Comparison of ENCODE assay signal across 25 cellular contexts in genomic region chr10:102306006-102306405, GRCh38.
A peak's percentile ranks its signal among the peaks of the same experiment; 100 is the strongest.
DNase-seq lines count a peak whose midpoint lies in the region; ATAC-seq and TF ChIP-seq lines count a peak whose summit lies in the region.
"Had no signal": no experiment of that assay in that cellular context is flagged by ENCODE, and none has a peak within 500 bp of the region (broad histone marks: within the 10 kb centered on the region; RNA-seq: fewer than 3 reads in every experiment).

No MANE protein-coding gene starts in this region.

- no peak overlapping the region for H3K4me3 ChIP-seq in gastrocnemius medialis
- H3K4me3 ChIP-seq: BLaER1, GM12878 had no signal

- H3K27me3 Mint-ChIP-seq in chondrocyte (ENCODE audit: low read depth): no peaks in the 10 kb centered on the region
- H3K27me3 Mint-ChIP-seq: CD4-positive, alpha-beta memory T cell; CD4-positive, CD25-positive, alpha-beta regulatory T cell; CD8-positive, alpha-beta memory T cell had no signal

- in situ Hi-C loops in gastrocnemius medialis (cut with MboI; ENCODE audit: low sequenced_read_pairs in 4 of 4): no loop called here

- TF ChIP-seq CTCF in gastrocnemius medialis (IDR thresholded peaks at IDR 0.05 in 4 of 5, conservative IDR thresholded peaks at IDR 0.05 in 1 of 5): no peak
- no peak for TF ChIP-seq CTCF in chondrocyte (IDR thresholded peaks at IDR 0.05)

- no peak overlapping the region for H3K27ac Mint-ChIP-seq in chondrocyte (ENCODE audit: unreplicated experiment)
- H3K27ac Mint-ChIP-seq: CD14-positive monocyte; CD4-positive, CD25-positive, alpha-beta regulatory T cell had no signal

- H3K4me3 Mint-ChIP-seq in chondrocyte (ENCODE audit: unreplicated experiment): no peak overlapping the region
- H3K4me3 Mint-ChIP-seq: CD14-positive monocyte; CD4-positive, alpha-beta memory T cell; CD4-positive, CD25-positive, alpha-beta regulatory T cell; CD8-positive, alpha-beta memory T cell had no signal

- TF ChIP-seq POLR2A in gastrocnemius medialis (IDR thresholded peaks at IDR 0.05): no peak

- H3K9me3 Mint-ChIP-seq in chondrocyte (ENCODE audit: low read depth): no peaks in the 10 kb centered on the region
- H3K9me3 Mint-ChIP-seq: CD8-positive, alpha-beta memory T cell had no signal

- no peaks in the 10 kb centered on the region for H3K9me3 ChIP-seq in gastrocnemius medialis
- H3K9me3 ChIP-seq: BE2C had no signal

- ATAC-seq in gastrocnemius medialis: no peak
- no peak for ATAC-seq in HG02763 (IDR thresholded peaks at IDR 0.05; ENCODE audit: unreplicated experiment)
- ATAC-seq in HG03175 (IDR thresholded peaks at IDR 0.05; ENCODE audit: unreplicated experiment): no peak
- ATAC-seq: GM12878 had no signal

- peak overlapping the region; percentile 31 to 65 (median 58) for H3K27ac ChIP-seq in gastrocnemius medialis
- H3K27ac ChIP-seq: BLaER1 had no signal

- H3K27me3 ChIP-seq in gastrocnemius medialis: no peaks in the 10 kb centered on the region
- H3K27me3 ChIP-seq: BE2C, BLaER1 had no signal

- H3K36me3 Mint-ChIP-seq in chondrocyte (ENCODE audit: low read depth): peaks cover 3% of the 10 kb centered on the region

- H3K36me3 ChIP-seq in gastrocnemius medialis: no peaks in the 10 kb centered on the region
- H3K36me3 ChIP-seq: BE2C had no signal

- intact Hi-C loops in gastrocnemius medialis (cut with DNase I; ENCODE audit: low total_unique reads): no loop called here

- peaks cover 32% of the 10 kb centered on the region for H3K4me1 Mint-ChIP-seq in chondrocyte (ENCODE audit: low read depth)

- H3K4me1 ChIP-seq in gastrocnemius medialis: peaks cover 45 to 61% of the 10 kb centered on the region in 2 donors
- H3K4me1 ChIP-seq: BE2C, BLaER1 had no signal

- DNase-seq in dermis blood vessel endothelial cell: peak; percentile 59
- peak; percentile 29 to 64 for DNase-seq in lung microvascular endothelial cell (ENCODE audit: low read depth in 2 of 2)
- DNase-seq in gastrocnemius medialis: no peak
- no peak for DNase-seq in chondrocyte (ENCODE audit: low spot score)
- DNase-seq in SHP77 treated with DMSO at 0.1 percent for 48 hours (lab: John Stamatoyannopoulos, UW): no peak
- DNase-seq: 8988T; ACHN; BE2C; C1 segment of cervical spinal cord; CD4-positive, alpha-beta memory T cell; CD4-positive, CD25-positive, alpha-beta regulatory T cell; CD8-positive, alpha-beta memory T cell; COR-L47; DMS 273 treated with DMSO at 0.1 percent for 48 hours; DMS153; DMS53; DMS79; DND-41; EL; GDM1 had no signal

Comparison
In these comparisons a context has a peak if more than half of its experiments do, and no peak if none do; other contexts are left out.
1. DNase-seq: peak in dermis blood vessel endothelial cell (single experiment) and lung microvascular endothelial cell (2 of 2); none in gastrocnemius medialis (0 of 2), chondrocyte (single experiment) and SHP77 treated with DMSO at 0.1 percent for 48 hours (single experiment).